Comparison of ENCODE assay signal across 23 cellular contexts in the genomic region with DNA sequence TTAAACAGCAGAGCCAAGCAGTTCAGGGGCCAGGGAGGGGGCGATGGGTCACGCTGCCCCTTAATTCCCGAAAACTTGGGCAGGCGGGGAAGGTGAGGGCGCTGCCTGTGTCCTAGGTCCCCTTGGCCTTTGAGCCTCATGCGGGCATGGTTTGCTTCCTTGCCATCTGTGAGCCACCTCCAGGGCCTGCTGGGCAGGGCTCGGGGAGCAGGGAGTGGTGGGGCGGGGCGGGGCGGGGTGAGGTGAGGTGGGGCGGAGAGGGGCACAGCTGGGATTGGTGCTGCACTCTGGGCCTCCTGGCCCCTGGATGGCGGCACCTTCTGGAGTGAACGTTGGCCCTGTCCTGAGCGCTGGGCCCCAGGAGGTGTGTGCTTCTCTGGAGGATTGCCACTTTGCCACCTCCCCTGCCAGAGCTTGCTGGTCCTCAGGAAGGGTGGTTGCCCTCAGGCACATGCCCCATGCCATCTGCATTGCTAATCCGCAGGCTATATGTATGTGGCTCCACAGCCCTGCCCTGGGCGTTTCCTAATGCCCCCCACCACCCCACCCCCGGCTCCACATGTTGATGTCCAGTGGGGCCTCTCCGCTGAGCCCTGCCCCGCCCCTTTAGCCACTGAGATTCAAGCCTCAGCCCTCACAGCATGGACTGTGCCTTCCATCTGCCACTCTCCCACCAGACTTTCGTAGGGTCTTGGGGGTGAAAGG.
"Had no signal": no experiment of that assay in that cellular context is flagged by ENCODE, and none has a peak within 500 bp of the region (broad histone marks: within the 10 kb centered on the region; RNA-seq: fewer than 3 reads in every experiment).

No MANE protein-coding gene starts in this region.

- H3K4me1 ChIP-seq: breast epithelium, left lung, testis had no signal

- DNase-seq: activated CD4-positive, alpha-beta T cell treated with anti-CD3 and anti-CD28 coated beads for 36 hours; activated CD4-positive, alpha-beta T cell treated with anti-CD3 and anti-CD28 coated beads, Interleukin-2, amount 50 U/mL, for 4 hours; activated CD8-positive, alpha-beta memory T cell treated with anti-CD3 and anti-CD28 coated beads for 24 hours; activated CD8-positive, alpha-beta memory T cell treated with anti-CD3 and anti-CD28 coated beads, Interleukin-2, amount 50 U/mL, for 4 hours; activated naive CD4-positive, alpha-beta T cell treated with Interleukin-2 at 50 U/mL for 16 hours; activated naive CD8-positive, alpha-beta T cell treated with anti-CD3 and anti-CD28 coated beads for 36 hours; activated T-cell treated with anti-CD3 and anti-CD28 coated beads, Interleukin-2, amount 50 U/mL, for 24 hours; cerebellar nuclear complex; foreskin fibroblast; stimulated activated CD4-positive, alpha-beta T cell treated with anti-CD3 and anti-CD28 coated beads, Interleukin-2, amount 100 ng/mL, for 48 hours; stimulated activated CD8-positive, alpha-beta memory T cell treated with anti-CD3 and anti-CD28 coated beads, Interleukin-4, amount 100 ng/mL, for 48 hours; stimulated activated naive CD4-positive, alpha-beta T cell; T-helper 9 cell; testis had no signal

- H3K4me3 ChIP-seq: breast epithelium, left lung, right lobe of liver, testis had no signal

- H3K4me3 Mint-ChIP-seq: activated CD4-positive, alpha-beta T cell treated with anti-CD3 and anti-CD28 coated beads for 36 hours; activated naive CD8-positive, alpha-beta T cell treated with anti-CD3 and anti-CD28 coated beads for 36 hours; activated T-cell treated with anti-CD3 and anti-CD28 coated beads, Interleukin-2, amount 50 U/mL, for 24 hours; activated T-helper 17 cell treated with anti-CD3 and anti-CD28 coated beads, Interleukin-2, amount 50 U/mL, for 72 hours; mesothelial cell of epicardium; nephron; type B pancreatic cell; WTC11 had no signal

- H3K27ac ChIP-seq: breast epithelium, left lung, right lobe of liver, testis had no signal

- H3K9me3 ChIP-seq: breast epithelium, left lung, right lobe of liver, testis had no signal

- H3K27me3 ChIP-seq: breast epithelium, left lung, right lobe of liver, testis had no signal

- H3K36me3 ChIP-seq: breast epithelium, right lobe of liver had no signal

- H3K9me3 Mint-ChIP-seq: activated naive CD8-positive, alpha-beta T cell treated with anti-CD3 and anti-CD28 coated beads for 36 hours; activated T-cell treated with anti-CD3 and anti-CD28 coated beads, Interleukin-2, amount 50 U/mL, for 24 hours; activated T-helper 17 cell treated with anti-CD3 and anti-CD28 coated beads, Interleukin-2, amount 50 U/mL, for 72 hours; mesothelial cell of epicardium; type B pancreatic cell; WTC11 had no signal

- H3K27ac Mint-ChIP-seq: activated CD4-positive, alpha-beta T cell treated with anti-CD3 and anti-CD28 coated beads for 36 hours; activated naive CD8-positive, alpha-beta T cell treated with anti-CD3 and anti-CD28 coated beads for 36 hours; activated T-cell treated with anti-CD3 and anti-CD28 coated beads, Interleukin-2, amount 50 U/mL, for 24 hours; activated T-helper 17 cell treated with anti-CD3 and anti-CD28 coated beads, Interleukin-2, amount 50 U/mL, for 72 hours; mesothelial cell of epicardium; nephron; type B pancreatic cell; WTC11 had no signal

- ATAC-seq: activated CD4-positive, alpha-beta T cell treated with anti-CD3 and anti-CD28 coated beads for 36 hours; activated T-helper 17 cell treated with anti-CD3 and anti-CD28 coated beads, Interleukin-2, amount 50 U/mL, for 72 hours; left lung; right lobe of liver; WTC11 had no signal

- FAIRE-seq: endometrium had no signal

- H3K27me3 Mint-ChIP-seq: activated CD4-positive, alpha-beta T cell treated with anti-CD3 and anti-CD28 coated beads for 36 hours; activated naive CD8-positive, alpha-beta T cell treated with anti-CD3 and anti-CD28 coated beads for 36 hours; activated T-cell treated with anti-CD3 and anti-CD28 coated beads, Interleukin-2, amount 50 U/mL, for 24 hours; activated T-helper 17 cell treated with anti-CD3 and anti-CD28 coated beads, Interleukin-2, amount 50 U/mL, for 72 hours; type B pancreatic cell had no signal

- H3K4me1 Mint-ChIP-seq: activated CD4-positive, alpha-beta T cell treated with anti-CD3 and anti-CD28 coated beads for 36 hours; activated naive CD8-positive, alpha-beta T cell treated with anti-CD3 and anti-CD28 coated beads for 36 hours; activated T-helper 17 cell treated with anti-CD3 and anti-CD28 coated beads, Interleukin-2, amount 50 U/mL, for 72 hours; mesothelial cell of epicardium; WTC11 had no signal

- H3K36me3 Mint-ChIP-seq: WTC11 had no signal
